ENCODE assay signal across 1 cellular context in genomic region chr17:78361227-78361683, GRCh38.
A peak's percentile ranks its signal among the peaks of the same experiment; 100 is the strongest.
TF ChIP-seq lines count a peak whose summit lies in the region.

No MANE protein-coding gene starts in this region.

TF ChIP-seq in H1, 55 proteins besides CTCF, POLR2A, EP300 and RAD21:
- TF ChIP-seq NRF1 (IDR thresholded peaks at IDR 0.05; ENCODE audit: low read depth, low read length): no peak
- TF ChIP-seq TAF1 (IDR thresholded peaks at IDR 0.05; ENCODE audit: low read depth, low read length): peak; percentile 1; the same call in 1 of the 2 replicates
- TF ChIP-seq MAFK (IDR thresholded peaks at IDR 0.05; ENCODE audit: low read depth, low read length): no peak
- TF ChIP-seq CREB1 (IDR thresholded peaks at IDR 0.05): peak; percentile 25; the same call in 1 of the 2 replicates
- no peak for TF ChIP-seq BRCA1 (IDR thresholded peaks at IDR 0.05; ENCODE audit: low read depth, low read length)
- no peak for TF ChIP-seq CEBPB (IDR thresholded peaks at IDR 0.05; ENCODE audit: low read depth, low read length)
- peak; percentile 65 for TF ChIP-seq USF2 (IDR thresholded peaks at IDR 0.05; ENCODE audit: low read length)
- TF ChIP-seq CBX5 (IDR thresholded peaks at IDR 0.05; ENCODE audit: low read depth, low read length): no peak
- peak; percentile 1 for TF ChIP-seq ASH2L (IDR thresholded peaks at IDR 0.05; ENCODE audit: low read length)
TF ChIP-seq in H1: peak in this region for 4.
